ENCODE assay signal across 24 cellular contexts in the genomic region with DNA sequence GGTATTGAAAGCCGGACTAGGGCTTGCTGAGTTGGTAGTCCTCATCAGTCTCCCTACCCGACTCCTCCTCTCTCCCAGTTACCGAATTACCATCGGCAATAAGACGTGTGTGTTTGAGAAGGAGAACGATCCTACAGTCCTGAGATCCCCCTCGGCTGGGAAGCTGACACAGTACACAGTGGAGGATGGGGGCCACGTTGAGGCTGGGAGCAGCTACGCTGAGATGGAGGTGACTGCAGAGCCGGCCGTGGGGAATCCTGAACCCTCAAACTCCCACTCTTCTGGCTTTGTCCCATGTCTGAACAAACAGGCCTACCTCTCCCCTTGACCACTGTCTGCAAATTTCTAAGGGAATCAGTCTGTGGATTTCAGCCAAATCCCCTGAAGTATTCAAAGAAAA.
DNase-seq lines count a peak whose midpoint lies in the region; ATAC-seq and TF ChIP-seq lines count a peak whose summit lies in the region.
"Had no signal": no experiment of that assay in that cellular context is flagged by ENCODE, and none has a peak within 500 bp of the region (broad histone marks: within the 10 kb centered on the region; RNA-seq: fewer than 3 reads in every experiment).

No MANE protein-coding gene starts in this region.

- CTCF ChIA-PET in mammary epithelial cell (lab: Charles Lee; ENCODE audit: low non-redundant PET): no interaction called here

- H3K27me3 ChIP-seq in NT2/D1 (ENCODE audit: insufficient read depth, insufficient read length) (no peaks in the 10 kb centered on the region), mammary epithelial cell (ENCODE audit: insufficient read depth, low read length) (no peaks in the 10 kb centered on the region), foreskin keratinocyte (no peaks in the 10 kb centered on the region), trophoblast cell (ENCODE audit: insufficient read depth, low read length) (no peaks in the 10 kb centered on the region)

- no peak overlapping the region for H3K14ac ChIP-seq in trophoblast cell (ENCODE audit: low read length)

- dilution Hi-C loops in mammary epithelial cell (cut with HindIII; ENCODE audit: low sequenced_read_pairs): no loop called here

- H2BK5ac ChIP-seq in trophoblast cell (ENCODE audit: low read depth, low read length, poor library complexity): no peak overlapping the region

- no peak overlapping the region for H3K23ac ChIP-seq in trophoblast cell (ENCODE audit: low read length)

- no peak for DNase-seq in NT2/D1 (ENCODE audit: low read depth, low spot score)
- DNase-seq in mammary epithelial cell: no peak
- DNase-seq in foreskin keratinocyte: no peak
- DNase-seq in trophoblast cell: no peak
- no peak for DNase-seq in NCI-H1930 (lab: John Stamatoyannopoulos, UW)
- DNase-seq in G401 (ENCODE audit: low spot score): no peak
- DNase-seq in GM13976 (ENCODE audit: low spot score): no peak
- DNase-seq: C1 segment of cervical spinal cord; CD4-positive, alpha-beta memory T cell; COR-L47; GDM1; Kasumi-1; MV-4-11; NCI-H1105; NCI-H1436 treated with DMSO at 0.1 percent for 48 hours; NCI-H187 treated with DMSO at 0.1 percent for 48 hours; NCI-H2107; NCI-H446 treated with DMSO at 0.1 percent for 48 hours; NCI-H526; SIG-M5 had no signal

- H3K4ac ChIP-seq in trophoblast cell (ENCODE audit: low read depth, low read length): no peak overlapping the region

- H3K4me3 ChIP-seq in NT2/D1 (ENCODE audit: insufficient read length, low read depth): no peak overlapping the region
- no peak overlapping the region for H3K4me3 ChIP-seq in mammary epithelial cell (replicated peaks in 1 of 3; ENCODE audit: insufficient read depth in 1 of 3, low read depth in 2 of 3, low read length in 3 of 3)
- no peak overlapping the region for H3K4me3 ChIP-seq in trophoblast cell (ENCODE audit: low read depth, low read length)
- H3K4me3 ChIP-seq: GM12878, SK-N-MC had no signal

- H3K27ac ChIP-seq in mammary epithelial cell (ENCODE audit: insufficient read depth, low read depth, low read length) (peak overlapping the region; percentile 82), foreskin keratinocyte (peak overlapping the region; percentile 93), trophoblast cell (ENCODE audit: low read depth, low read length) (no peak overlapping the region)
- H3K27ac ChIP-seq: SK-N-MC had no signal

- no peak overlapping the region for H4K12ac ChIP-seq in trophoblast cell (ENCODE audit: low read depth, low read length)

- TF ChIP-seq CTCF in mammary epithelial cell (conservative IDR thresholded peaks at IDR 0.05 in 1 of 2, IDR thresholded peaks at IDR 0.05 in 1 of 2; ENCODE audit: extremely low read depth in 1 of 2, insufficient read depth in 1 of 2, low read depth in 1 of 2, low read length in 2 of 2) (no peak), foreskin keratinocyte (conservative IDR thresholded peaks at IDR 0.05) (no peak), GM13976 (IDR thresholded peaks at IDR 0.05; ENCODE audit: borderline replicate concordance, control extremely low read depth, extremely low read depth, insufficient read depth, missing control alignments) (no peak)

- in situ Hi-C loops in mammary epithelial cell (cut with MboI; ENCODE audit: low sequenced_read_pairs in 2 of 2): no loop called here
- in situ Hi-C loops in G401 (cut with HindIII; ENCODE audit: low sequenced_read_pairs): no loop called here
- in situ Hi-C loops in GM13976 (cut with MboI; ENCODE audit: low sequenced_read_pairs, unreplicated experiment): no loop called here

- H2AFZ ChIP-seq in mammary epithelial cell (ENCODE audit: low read depth, low read length) (peak overlapping the region; percentile 18), trophoblast cell (ENCODE audit: insufficient read depth, low read length, poor library complexity) (no peak overlapping the region)

- no peak overlapping the region for H4K8ac ChIP-seq in trophoblast cell (ENCODE audit: low read depth, low read length)

- BruUV-seq in mammary epithelial cell (replicated peaks; lab: Mats Ljungman, UMichigan): no TSS peak

- no peak overlapping the region for H2BK12ac ChIP-seq in trophoblast cell (ENCODE audit: low read length)

- H4K20me1 ChIP-seq in mammary epithelial cell (ENCODE audit: insufficient read depth, low read length): no peaks in the 10 kb centered on the region

- H3K9ac ChIP-seq in NT2/D1 (ENCODE audit: insufficient read length, low read depth) (peak overlapping the region; percentile 57), mammary epithelial cell (ENCODE audit: insufficient read depth, low read length) (no peak overlapping the region), trophoblast cell (ENCODE audit: low read length) (no peak overlapping the region)

- 89% methylated on average over 10 of the region's 11 CpGs for WGBS in mammary epithelial cell (ENCODE audit: low coverage, missing lambda C conversion rate)
- no CpG with 5 or more reads among the region's 11 CpGs for WGBS in trophoblast cell (ENCODE audit: extremely low coverage, insufficient coverage, insufficient read length)

- H3K4me1 ChIP-seq in NT2/D1 (ENCODE audit: insufficient read depth, insufficient read length) (peaks cover 3% of the 10 kb centered on the region), mammary epithelial cell (ENCODE audit: insufficient read depth, low read length) (peaks cover 22% of the 10 kb centered on the region), foreskin keratinocyte (peaks cover 13% of the 10 kb centered on the region), trophoblast cell (ENCODE audit: control insufficient read depth in 1 of 2, insufficient read depth in 2 of 2, low read length in 2 of 2) (no peaks in the 10 kb centered on the region)

- no peak overlapping the region for H2AK5ac ChIP-seq in trophoblast cell (ENCODE audit: low read length)

- H3K36me3 ChIP-seq in NT2/D1 (ENCODE audit: insufficient read depth, insufficient read length, low read length): peaks cover 21% of the 10 kb centered on the region
- no peaks in the 10 kb centered on the region for H3K36me3 ChIP-seq in mammary epithelial cell (ENCODE audit: insufficient read depth, low read length)
- H3K36me3 ChIP-seq in trophoblast cell (ENCODE audit: control insufficient read depth in 1 of 2, insufficient read depth in 2 of 2, low read length in 2 of 2): no peaks in the 10 kb centered on the region

- no peak overlapping the region for H3K18ac ChIP-seq in trophoblast cell (ENCODE audit: low read length)

- peak overlapping the region; percentile 51 for H4K91ac ChIP-seq in trophoblast cell (ENCODE audit: low read depth, low read length)

- H3K79me2 ChIP-seq in mammary epithelial cell (ENCODE audit: insufficient read depth, low read length): no peaks in the 10 kb centered on the region
- peaks cover 2% of the 10 kb centered on the region for H3K79me2 ChIP-seq in trophoblast cell (ENCODE audit: control insufficient read depth, insufficient read depth, low read length, poor library complexity)

- H3K79me1 ChIP-seq in trophoblast cell (ENCODE audit: low read length): no peaks in the 10 kb centered on the region

- H3K4me2 ChIP-seq in mammary epithelial cell (ENCODE audit: insufficient read depth, low read depth, low read length) (no peak overlapping the region), trophoblast cell (ENCODE audit: low read length) (no peak overlapping the region)

- intact Hi-C loops in mammary epithelial cell (cut with micrococcal nuclease): no loop called here

- ATAC-seq in foreskin keratinocyte (no peak), GM19452 (IDR thresholded peaks at IDR 0.05; ENCODE audit: unreplicated experiment) (no peak)
- ATAC-seq: GM12878, Panc1 had no signal

- no peak overlapping the region for H2BK120ac ChIP-seq in trophoblast cell (ENCODE audit: insufficient read depth, low read length, poor library complexity)

- H3K9me3 ChIP-seq in NT2/D1 (ENCODE audit: insufficient read depth, low read length) (no peaks in the 10 kb centered on the region), mammary epithelial cell (replicated peaks; ENCODE audit: insufficient read depth, low read length) (peaks cover 4% of the 10 kb centered on the region), trophoblast cell (ENCODE audit: insufficient read depth, low read depth, low read length) (no peaks in the 10 kb centered on the region)
